ENCODE assay signal across 18 cellular contexts in the genomic region with DNA sequence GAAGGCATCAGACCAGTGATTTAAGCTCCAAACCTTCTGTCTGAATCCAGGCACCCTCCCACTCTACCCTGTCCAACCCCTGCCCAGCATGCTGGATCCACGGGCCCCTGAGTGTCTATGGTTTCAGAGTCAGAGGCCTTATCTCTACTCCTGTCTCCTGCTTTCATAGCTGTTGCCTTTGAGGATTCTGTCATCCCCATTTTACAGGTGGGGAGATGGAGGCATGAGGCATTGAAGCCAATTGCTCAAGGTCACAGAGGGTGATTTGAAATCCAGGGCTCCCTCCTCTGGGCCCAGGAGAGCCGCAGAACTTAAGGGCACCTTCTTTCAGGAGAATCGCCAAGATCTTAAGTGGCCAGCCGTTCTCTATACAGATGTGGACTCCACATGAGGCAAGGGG. TPM values are rescaled to one million over a fixed set of nuclear protein-coding genes. Genes with fewer than 3 reads are reported as not detected.
"Had no signal": no experiment of that assay in that cellular context is flagged by ENCODE, and none has a peak within 500 bp of the region (broad histone marks: within the 10 kb centered on the region; RNA-seq: fewer than 3 reads in every experiment).

No MANE protein-coding gene starts in this region.

- ATAC-seq: left colon, mucosa of descending colon, natural killer cell had no signal

- H3K4me1 ChIP-seq: psoas muscle had no signal

- H3K9me3 Mint-ChIP-seq: dendritic cell treated with granulocyte-macrophage colony-stimulating factor and Interleukin-4, amounts not matched to agents 40 ng/mL and 50 ng/mL, for 4 days; natural killer cell had no signal

- H2AFZ ChIP-seq: hepatocyte had no signal

- H3K4me3 ChIP-seq: esophagus squamous epithelium, gastroesophageal sphincter, hepatocyte, mucosa of descending colon, psoas muscle, stomach, uterus had no signal

- H3K79me2 ChIP-seq: hepatocyte had no signal

- H3K9me3 ChIP-seq: esophagus squamous epithelium, gastroesophageal sphincter, mucosa of descending colon, psoas muscle, stomach, uterus had no signal

- H3K36me3 Mint-ChIP-seq: natural killer cell had no signal

- H3K36me3 ChIP-seq: esophagus squamous epithelium, gastroesophageal sphincter, stomach, uterus had no signal

- DNase-seq: esophagus squamous epithelium; kidney; left colon; mucosa of descending colon; natural killer cell; psoas muscle; retina; small intestine; stimulated activated CD4-positive, alpha-beta T cell treated with anti-CD3 and anti-CD28 coated beads, Interleukin-12 subunit alpha, Interleukin-12 subunit beta, amount 100 ng/mL, for 4 hours; stimulated activated naive CD4-positive, alpha-beta T cell; stomach; trophoblast cell had no signal

- H3K4me3 Mint-ChIP-seq: dendritic cell treated with granulocyte-macrophage colony-stimulating factor and Interleukin-4, amounts not matched to agents 40 ng/mL and 50 ng/mL, for 4 days; natural killer cell had no signal

- H3K4me2 ChIP-seq: hepatocyte had no signal

- H3K27ac ChIP-seq: esophagus squamous epithelium, gastroesophageal sphincter, hepatocyte, psoas muscle, stomach, uterus had no signal

- H3K27ac Mint-ChIP-seq: dendritic cell treated with granulocyte-macrophage colony-stimulating factor and Interleukin-4, amounts not matched to agents 40 ng/mL and 50 ng/mL, for 4 days; natural killer cell had no signal

RNA-seq across cellular contexts. Expression of gene KCNJ4, which starts 3.1 kb away (rescaled TPM):
- total RNA-seq: epithelial cell of proximal tubule, esophagus squamous epithelium, gastroesophageal sphincter, left colon, mucosa of descending colon, natural killer cell, osteoblast, psoas muscle, stomach had no signal
- polyA plus RNA-seq: stomach had no signal
